ENCODE assay signal across 14 cellular contexts in the genomic region with DNA sequence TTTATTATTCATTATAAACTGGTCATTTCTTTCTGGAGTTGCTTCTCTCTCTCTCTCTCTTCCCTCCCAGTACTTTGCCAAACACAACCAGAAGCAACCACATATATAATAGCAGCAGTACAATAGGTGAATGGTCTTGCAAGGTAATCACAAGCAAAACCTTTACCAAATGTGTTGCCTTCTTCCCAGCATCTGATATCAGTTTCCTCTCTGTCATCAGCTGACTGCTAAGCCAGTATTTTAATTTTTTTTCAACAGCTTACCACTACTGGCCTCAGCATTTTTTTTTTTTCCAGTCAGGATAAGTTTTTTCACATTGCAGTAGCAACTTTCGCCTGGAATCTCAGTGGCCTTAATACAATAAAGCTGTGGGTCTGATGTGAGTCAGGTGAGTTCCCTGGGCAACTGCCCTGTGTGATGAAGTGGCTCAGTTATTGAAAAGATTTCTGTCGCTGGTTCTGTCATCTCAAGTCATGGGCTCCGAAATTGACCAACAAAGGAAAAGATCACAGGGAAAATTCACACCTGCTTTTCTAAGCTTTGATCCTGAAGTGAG.
A peak's percentile ranks its signal among the peaks of the same experiment; 100 is the strongest.
DNase-seq lines count a peak whose midpoint lies in the region; ATAC-seq and TF ChIP-seq lines count a peak whose summit lies in the region.
"Had no signal": no experiment of that assay in that cellular context is flagged by ENCODE, and none has a peak within 500 bp of the region (broad histone marks: within the 10 kb centered on the region; RNA-seq: fewer than 3 reads in every experiment).

No MANE protein-coding gene starts in this region.

- H2AFZ ChIP-seq in PC-3 (ENCODE audit: low read length): no peak overlapping the region

- H3K9me2 ChIP-seq in PC-3 (replicated peaks; ENCODE audit: low read length): no peaks in the 10 kb centered on the region

- peak overlapping the region; percentile 98 for H3K27ac Mint-ChIP-seq in CD4-positive, alpha-beta T cell
- peak overlapping the region; percentile 97 to 99 (median 99) for H3K27ac Mint-ChIP-seq in IgD-negative memory B cell
- H3K27ac Mint-ChIP-seq in activated naive CD4-positive, alpha-beta T cell treated with anti-CD3 and anti-CD28 coated beads, Interleukin-2, amount 50 U/mL, for 72 hours: peak overlapping the region; percentile 99 to 100
- peak overlapping the region; percentile 96 to 99 (median 99) for H3K27ac Mint-ChIP-seq in naive B cell

- H3K27me3 ChIP-seq in CD4-positive, alpha-beta T cell (ENCODE audit: control insufficient read depth, insufficient read depth, low read length): no peaks in the 10 kb centered on the region
- H3K27me3 ChIP-seq in PC-3 (ENCODE audit: low read length): no peaks in the 10 kb centered on the region
- H3K27me3 ChIP-seq: suprapubic skin had no signal

- no peak overlapping the region for H3K4me2 ChIP-seq in PC-3 (ENCODE audit: low read length)

- peaks cover 57% of the 10 kb centered on the region for H3K4me1 Mint-ChIP-seq in CD4-positive, alpha-beta T cell (ENCODE audit: low read depth)
- H3K4me1 Mint-ChIP-seq in IgD-negative memory B cell (peaks cover 40 to 53% (median 49%) of the 10 kb centered on the region in 3 donors), naive B cell (peaks cover 48 to 49% (median 49%) of the 10 kb centered on the region in 3 donors)

- no peak for TF ChIP-seq CTCF in CD4-positive, alpha-beta T cell (IDR thresholded peaks at IDR 0.05)
- TF ChIP-seq CTCF in GM13977 (IDR thresholded peaks at IDR 0.05; ENCODE audit: extremely low read depth, insufficient read depth, missing control alignments): no peak
- TF ChIP-seq CTCF in PC-3 (conservative IDR thresholded peaks at IDR 0.05; ENCODE audit: low read depth, low read length): no peak

- no peak for ATAC-seq in CD4-positive, alpha-beta T cell (ENCODE audit: poor library complexity)
- peak; percentile 23 to 72 for ATAC-seq in activated naive CD4-positive, alpha-beta T cell treated with anti-CD3 and anti-CD28 coated beads, Interleukin-2, amount 50 U/mL, for 72 hours
- no peak for ATAC-seq in naive B cell (ENCODE audit: low read depth in 2 of 2)
- ATAC-seq in PC-3: no peak
- ATAC-seq: Panc1, psoas muscle had no signal

- no TSS peak for BruUV-seq in PC-3 (replicated peaks; lab: Mats Ljungman, UMichigan)

- CTCF ChIA-PET in CD4-positive, alpha-beta T cell (lab: Charles Lee): interaction anchor here (1.3 to 1.9 kb wide), 2 partner anchors 35 to 54 kb away, joined by 3 to 7 read pairs; no protein-coding TSS in a partner anchor
- CTCF ChIA-PET in PC-3 (lab: Charles Lee): no interaction called here

- H3K9me3 Mint-ChIP-seq in CD4-positive, alpha-beta T cell: no peaks in the 10 kb centered on the region
- H3K9me3 Mint-ChIP-seq in IgD-negative memory B cell: peaks cover 0 to 5% (median 2%) of the 10 kb centered on the region in 3 donors
- peaks cover 10 to 19% of the 10 kb centered on the region in 2 donors for H3K9me3 Mint-ChIP-seq in activated naive CD4-positive, alpha-beta T cell treated with anti-CD3 and anti-CD28 coated beads, Interleukin-2, amount 50 U/mL, for 72 hours
- H3K9me3 Mint-ChIP-seq in naive B cell: peaks cover 2 to 8% (median 5%) of the 10 kb centered on the region in 7 donors

- H3K4me1 ChIP-seq in PC-3 (ENCODE audit: insufficient read depth, low read length): peaks cover 4% of the 10 kb centered on the region; the same call in 1 of the 2 replicates
- H3K4me1 ChIP-seq: psoas muscle had no signal

- peak overlapping the region; percentile 86 for H3K4me3 Mint-ChIP-seq in CD4-positive, alpha-beta T cell
- H3K4me3 Mint-ChIP-seq in IgD-negative memory B cell (peak overlapping the region in 3 of 4 donors; percentile 15 to 88 (median 68)), naive B cell (peak overlapping the region in 6 of 8 donors; percentile 34 to 94 (median 80))
- H3K4me3 Mint-ChIP-seq: nephron had no signal

- H3K9ac ChIP-seq in PC-3 (ENCODE audit: low read length): no peak overlapping the region

- no peaks in the 10 kb centered on the region for H3F3A ChIP-seq in PC-3 (ENCODE audit: low read length, unreplicated experiment)

- H3K4me3 ChIP-seq in PC-3 (ENCODE audit: low read length): no peak overlapping the region
- H3K4me3 ChIP-seq: psoas muscle, suprapubic skin had no signal

- no peaks in the 10 kb centered on the region for H4K20me1 ChIP-seq in PC-3 (ENCODE audit: low read length)

- DNase-seq in CD4-positive, alpha-beta T cell: no peak
- DNase-seq in activated naive CD4-positive, alpha-beta T cell treated with anti-CD3 and anti-CD28 coated beads, Interleukin-2, amount 50 U/mL, for 72 hours (ENCODE audit: low spot score in 2 of 2): peak in 1 of 2 donors; percentile 61
- no peak for DNase-seq in naive B cell
- DNase-seq in GM13977 (ENCODE audit: low spot score): no peak
- DNase-seq in PC-3: no peak
- no peak for DNase-seq in NCI-H1417 (lab: John Stamatoyannopoulos, UW)
- DNase-seq in NCI-H1092 (lab: John Stamatoyannopoulos, UW): no peak
- DNase-seq: IMR-90, NCI-H146, psoas muscle had no signal

- H3K27ac ChIP-seq in CD4-positive, alpha-beta T cell (ENCODE audit: low read depth, low read length): peak overlapping the region; percentile 67
- no peak overlapping the region for H3K27ac ChIP-seq in PC-3 (ENCODE audit: low read length)

- in situ Hi-C loops in GM13977 (cut with MboI; ENCODE audit: low pct_unique_long_range_greater_than_20kb, low sequenced_read_pairs, unreplicated experiment): no loop called here

- intact Hi-C loops in CD4-positive, alpha-beta T cell (cut with DNase I, micrococcal nuclease): loop anchor here in 1 of 2 experiments (5.0 kb wide), 1 partner anchor 145 kb away; no protein-coding TSS in a partner anchor
- intact Hi-C loops in PC-3 (cut with micrococcal nuclease): no loop called here

- no peaks in the 10 kb centered on the region for H3K79me2 ChIP-seq in PC-3 (ENCODE audit: low read length)

- H3K36me3 ChIP-seq in PC-3 (ENCODE audit: low read depth, low read length): no peaks in the 10 kb centered on the region
- H3K36me3 ChIP-seq: suprapubic skin had no signal

- peaks cover under 1% of the 10 kb centered on the region for H3K9me3 ChIP-seq in CD4-positive, alpha-beta T cell (ENCODE audit: control insufficient read depth, low read length)
- no peaks in the 10 kb centered on the region for H3K9me3 ChIP-seq in PC-3 (ENCODE audit: low read length)
- H3K9me3 ChIP-seq: psoas muscle, suprapubic skin had no signal

- POLR2A ChIA-PET in CD4-positive, alpha-beta T cell (lab: Charles Lee): interaction anchor here (0.7 to 2.7 kb wide), 5 partner anchors 10 to 156 kb away, joined by 4 to 16 read pairs (median 4); no protein-coding TSS in a partner anchor
- POLR2A ChIA-PET in PC-3 (lab: Charles Lee; ENCODE audit: unreplicated experiment): no interaction called here

- H3K36me3 Mint-ChIP-seq in CD4-positive, alpha-beta T cell (ENCODE audit: low read depth): peaks cover 16% of the 10 kb centered on the region
- H3K36me3 Mint-ChIP-seq in IgD-negative memory B cell (peaks cover 2% of the 10 kb centered on the region), naive B cell (peaks cover 0 to 8% of the 10 kb centered on the region in 2 donors)
- peaks cover 30 to 40% of the 10 kb centered on the region in 2 donors for H3K36me3 Mint-ChIP-seq in activated naive CD4-positive, alpha-beta T cell treated with anti-CD3 and anti-CD28 coated beads, Interleukin-2, amount 50 U/mL, for 72 hours

- no peaks in the 10 kb centered on the region for H3K27me3 Mint-ChIP-seq in CD4-positive, alpha-beta T cell
- H3K27me3 Mint-ChIP-seq in IgD-negative memory B cell (no peaks in the 10 kb centered on the region), naive B cell (no peaks in the 10 kb centered on the region)

Comparison
In these comparisons a context has a peak if more than half of its experiments do, and no peak if none do; other contexts are left out.
1. ATAC-seq: peak in activated naive CD4-positive, alpha-beta T cell treated with anti-CD3 and anti-CD28 coated beads, Interleukin-2, amount 50 U/mL, for 72 hours (2 of 2); none in CD4-positive, alpha-beta T cell (single experiment), naive B cell (0 of 2) and PC-3 (single experiment).
2. Peak in every context shown above with its lines, with median percentiles within 50 percentile points of each other: H3K27ac Mint-ChIP-seq and H3K4me3 Mint-ChIP-seq.